ENCODE assay signal across 12 cellular contexts in genomic region chr11:76577921-76578654, GRCh38.
DNase-seq lines count a peak whose midpoint lies in the region; ATAC-seq, FAIRE-seq and TF ChIP-seq lines count a peak whose summit lies in the region.
"Had no signal": no experiment of that assay in that cellular context is flagged by ENCODE, and none has a peak within 500 bp of the region (broad histone marks: within the 10 kb centered on the region; RNA-seq: fewer than 3 reads in every experiment).

No MANE protein-coding gene starts in this region.

- peak overlapping the region; percentile 71 for H3K27ac ChIP-seq in ACC112 (ENCODE audit: low read depth, low read length)
- peak overlapping the region; percentile 93 for H3K27ac ChIP-seq in hepatocyte
- H3K27ac ChIP-seq: neutrophil had no signal

- H3K4me1 ChIP-seq in ACC112 (ENCODE audit: control insufficient read depth, insufficient read depth, low read length, unreplicated experiment) (peaks cover 44% of the 10 kb centered on the region), hepatocyte (ENCODE audit: insufficient read depth) (peaks cover 28% of the 10 kb centered on the region)

- H3K79me2 ChIP-seq in ACC112 (ENCODE audit: control insufficient read depth, insufficient read depth, low read length, unreplicated experiment): no peaks in the 10 kb centered on the region
- no peaks in the 10 kb centered on the region for H3K79me2 ChIP-seq in hepatocyte

- WGBS in hepatocyte (ENCODE audit: low lambda C conversion rate, missing lambda C conversion rate): 80% methylated on average over 11 of the region's 11 CpGs

- ATAC-seq in SK-N-SH treated with all-trans-retinoic acid at 6 μM for 48 hours (peak; percentile 11; the same call in 2 of the 3 replicates), sciatic nerve (peak; percentile 20)

- H3K36me3 ChIP-seq in ACC112 (ENCODE audit: insufficient read depth, low read length) (no peaks in the 10 kb centered on the region), hepatocyte (replicated peaks; ENCODE audit: insufficient read depth, low read depth) (no peaks in the 10 kb centered on the region)
- H3K36me3 ChIP-seq: neutrophil had no signal

- no peak for TF ChIP-seq CTCF in hepatocyte (IDR thresholded peaks at IDR 0.05; ENCODE audit: poor library complexity)

- H3K27me3 ChIP-seq in ACC112 (ENCODE audit: insufficient read depth, low read length) (no peaks in the 10 kb centered on the region), hepatocyte (no peaks in the 10 kb centered on the region)
- H3K27me3 ChIP-seq: neutrophil had no signal

- intact Hi-C loops in sciatic nerve (cut with DNase I): loop anchor here (10.0 kb wide), 1 partner anchor 87 kb away; no protein-coding TSS in a partner anchor

- no peaks in the 10 kb centered on the region for H4K20me1 ChIP-seq in hepatocyte (ENCODE audit: insufficient read depth, poor library complexity, severe bottlenecking)

- no peaks in the 10 kb centered on the region for H3K9me2 ChIP-seq in hepatocyte (replicated peaks; ENCODE audit: insufficient read depth)

- peak; percentile 40 for DNase-seq in hepatocyte (ENCODE audit: low spot score)
- no peak for DNase-seq in sciatic nerve (ENCODE audit: low spot score)
- no peak for DNase-seq in iPS-NIHi7 (ENCODE audit: extremely low spot score)
- no peak for DNase-seq in activated naive CD4-positive, alpha-beta T cell treated with anti-CD3 and anti-CD28 coated beads, Interleukin-2, amount 50 U/mL, for 16 hours
- no peak for DNase-seq in GM19239 (ENCODE audit: insufficient read length, low spot score)
- DNase-seq in activated gamma-delta T cell (lab: John Stamatoyannopoulos, UW): no peak
- DNase-seq: activated CD4-positive, alpha-beta T cell treated with anti-CD3 and anti-CD28 coated beads for 1 hour; activated gamma-delta T cell treated with Interleukin-2 at 50 U/mL for 16 hours; SHP77 had no signal

- no peaks in the 10 kb centered on the region for H3K9me3 ChIP-seq in hepatocyte (ENCODE audit: low read depth)
- H3K9me3 ChIP-seq: neutrophil had no signal

- no peak for FAIRE-seq in GM19239 (lab: Jason Lieb, UNC)

- H3K4me3 ChIP-seq in ACC112 (ENCODE audit: low read depth, low read length) (no peak overlapping the region), hepatocyte (no peak overlapping the region)

- H2AFZ ChIP-seq in ACC112 (ENCODE audit: low read length, unreplicated experiment) (peak overlapping the region; percentile 68), hepatocyte (no peak overlapping the region)

- H3K4me2 ChIP-seq in hepatocyte: peak overlapping the region; percentile 51

TF ChIP-seq in SK-N-SH treated with all-trans-retinoic acid at 6 μM for 48 hours, 23 proteins besides CTCF, POLR2A, EP300 and RAD21:
- TF ChIP-seq ZFP3 (CRISPR knock-in tag; IDR thresholded peaks at IDR 0.05) (no peak), GLIS3 (CRISPR knock-in tag; IDR thresholded peaks at IDR 0.05) (no peak), ESRRG (CRISPR knock-in tag; IDR thresholded peaks at IDR 0.05) (no peak), ZNF8 (CRISPR knock-in tag; IDR thresholded peaks at IDR 0.05) (no peak), ARNTL (CRISPR knock-in tag; IDR thresholded peaks at IDR 0.05; ENCODE audit: borderline replicate concordance, low read depth) (no peak), OSR1 (CRISPR knock-in tag; IDR thresholded peaks at IDR 0.05) (no peak), ZNF565 (CRISPR knock-in tag; conservative IDR thresholded peaks at IDR 0.05; ENCODE audit: low read depth) (no peak), TSHZ2 (CRISPR knock-in tag; IDR thresholded peaks at IDR 0.05) (no peak), CSDC2 (CRISPR knock-in tag; IDR thresholded peaks at IDR 0.05) (no peak), TOX (CRISPR knock-in tag; IDR thresholded peaks at IDR 0.05; ENCODE audit: borderline replicate concordance) (no peak), CSRNP3 (CRISPR knock-in tag; IDR thresholded peaks at IDR 0.05) (no peak), BACH2 (CRISPR knock-in tag; IDR thresholded peaks at IDR 0.05; ENCODE audit: borderline replicate concordance) (no peak), TCF4 (CRISPR knock-in tag; IDR thresholded peaks at IDR 0.05; ENCODE audit: borderline replicate concordance) (no peak)
